1 cellular context compared by ENCODE assay signal in genomic region chr5:107467137-107467932, GRCh38.
TF ChIP-seq lines count a peak whose summit lies in the region.

No MANE protein-coding gene starts in this region.

TF ChIP-seq in GM12878, 131 proteins besides CTCF, POLR2A, EP300 and RAD21:
- TF ChIP-seq, protein P1, sequence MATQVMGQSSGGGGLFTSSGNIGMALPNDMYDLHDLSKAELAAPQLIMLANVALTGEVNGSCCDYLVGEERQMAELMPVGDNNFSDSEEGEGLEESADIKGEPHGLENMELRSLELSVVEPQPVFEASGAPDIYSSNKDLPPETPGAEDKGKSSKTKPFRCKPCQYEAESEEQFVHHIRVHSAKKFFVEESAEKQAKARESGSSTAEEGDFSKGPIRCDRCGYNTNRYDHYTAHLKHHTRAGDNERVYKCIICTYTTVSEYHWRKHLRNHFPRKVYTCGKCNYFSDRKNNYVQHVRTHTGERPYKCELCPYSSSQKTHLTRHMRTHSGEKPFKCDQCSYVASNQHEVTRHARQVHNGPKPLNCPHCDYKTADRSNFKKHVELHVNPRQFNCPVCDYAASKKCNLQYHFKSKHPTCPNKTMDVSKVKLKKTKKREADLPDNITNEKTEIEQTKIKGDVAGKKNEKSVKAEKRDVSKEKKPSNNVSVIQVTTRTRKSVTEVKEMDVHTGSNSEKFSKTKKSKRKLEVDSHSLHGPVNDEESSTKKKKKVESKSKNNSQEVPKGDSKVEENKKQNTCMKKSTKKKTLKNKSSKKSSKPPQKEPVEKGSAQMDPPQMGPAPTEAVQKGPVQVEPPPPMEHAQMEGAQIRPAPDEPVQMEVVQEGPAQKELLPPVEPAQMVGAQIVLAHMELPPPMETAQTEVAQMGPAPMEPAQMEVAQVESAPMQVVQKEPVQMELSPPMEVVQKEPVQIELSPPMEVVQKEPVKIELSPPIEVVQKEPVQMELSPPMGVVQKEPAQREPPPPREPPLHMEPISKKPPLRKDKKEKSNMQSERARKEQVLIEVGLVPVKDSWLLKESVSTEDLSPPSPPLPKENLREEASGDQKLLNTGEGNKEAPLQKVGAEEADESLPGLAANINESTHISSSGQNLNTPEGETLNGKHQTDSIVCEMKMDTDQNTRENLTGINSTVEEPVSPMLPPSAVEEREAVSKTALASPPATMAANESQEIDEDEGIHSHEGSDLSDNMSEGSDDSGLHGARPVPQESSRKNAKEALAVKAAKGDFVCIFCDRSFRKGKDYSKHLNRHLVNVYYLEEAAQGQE (IDR thresholded peaks at IDR 0.05; ENCODE audit: low read depth, low read length) = 0 out of 2 replicates have a peak, but pooled peaks have one; percentile 41
- TF ChIP-seq RELA (IDR thresholded peaks at IDR 0.05; ENCODE audit: borderline replicate concordance, partially characterized antibody) = no peak
- peak; percentile 40; the same call in 1 of the 2 replicates for TF ChIP-seq ATF7 (IDR thresholded peaks at IDR 0.05; ENCODE audit: low read depth)
- no peak for TF ChIP-seq CHD2 (IDR thresholded peaks at IDR 0.05; ENCODE audit: borderline replicate concordance, low read depth, low read length)
- TF ChIP-seq NR2C2 (IDR thresholded peaks at IDR 0.05; ENCODE audit: borderline replicate concordance, control insufficient read depth, insufficient read length, low read depth) = no peak
- TF ChIP-seq CEBPB (IDR thresholded peaks at IDR 0.05; ENCODE audit: borderline replicate concordance in 1 of 2, low read depth in 2 of 2, low read length in 2 of 2) = no peak
- TF ChIP-seq PAX5 (IDR thresholded peaks at IDR 0.05; ENCODE audit: borderline replicate concordance, low read depth, low read length) = no peak
